25 cellular contexts compared by ENCODE assay signal in genomic region chr4:41579043-41579442, GRCh38. TPM values are rescaled to one million over a fixed set of nuclear protein-coding genes. Genes with fewer than 3 reads are reported as not detected.
"Had no signal": no experiment of that assay in that cellular context is flagged by ENCODE, and none has a peak within 500 bp of the region (broad histone marks: within the 10 kb centered on the region; RNA-seq: fewer than 3 reads in every experiment).

No MANE protein-coding gene starts in this region.

- H3K4me1 Mint-ChIP-seq: activated CD8-positive, alpha-beta memory T cell treated with anti-CD3 and anti-CD28 coated beads, Interleukin-2, amount 10 ng/mL, durations not matched to agents 7 days and 5 days; central memory CD8-positive, alpha-beta T cell; endodermal cell; natural killer cell; neural progenitor cell; T-helper 17 cell; WTC11 had no signal

- H3K4me1 ChIP-seq: breast epithelium, foreskin keratinocyte, neural progenitor cell, parathyroid adenoma had no signal

- DNase-seq: activated CD4-positive, alpha-beta T cell treated with anti-CD3 and anti-CD28 coated beads, Interleukin-2, amount 50 U/mL, for 1 hour; activated CD8-positive, alpha-beta memory T cell treated with anti-CD3 and anti-CD28 coated beads, Interleukin-2, amount 10 ng/mL, durations not matched to agents 7 days and 5 days; activated CD8-positive, alpha-beta T cell treated with anti-CD3 and anti-CD28 coated beads, Interleukin-2, amount 10 ng/mL, durations not matched to agents 7 days and 5 days; activated T-cell treated with anti-CD3 and anti-CD28 coated beads, Interleukin-2, amount 50 U/mL, for 48 hours; endodermal cell; foreskin keratinocyte; mesendoderm; natural killer cell; occipital lobe; right cardiac atrium; spleen; stimulated activated naive CD4-positive, alpha-beta T cell; SW 1271; T-helper 17 cell; tibial artery had no signal

- H3K4me3 ChIP-seq: breast epithelium, neural progenitor cell, spleen, suprapubic skin, tibial artery had no signal

- H3K36me3 Mint-ChIP-seq: activated CD8-positive, alpha-beta memory T cell treated with anti-CD3 and anti-CD28 coated beads, Interleukin-2, amount 10 ng/mL, durations not matched to agents 7 days and 5 days; activated naive CD4-positive, alpha-beta T cell treated with anti-CD3 and anti-CD28 coated beads, Interleukin-2, amount 50 U/mL, for 72 hours; natural killer cell; neural progenitor cell had no signal

- H3K27me3 ChIP-seq: breast epithelium, neural progenitor cell, spleen, suprapubic skin, tibial artery had no signal

- H3K9me3 Mint-ChIP-seq: activated naive CD4-positive, alpha-beta T cell treated with anti-CD3 and anti-CD28 coated beads, Interleukin-2, amount 50 U/mL, for 72 hours; activated T-helper 2 cell treated with anti-CD3 and anti-CD28 coated beads, Interferon-gamma antibody, Interleukin-2, Interleukin-4, amounts not matched to agents 10 μg/mL and 5 μg/mL and 100 μg/mL, durations not matched to agents 14 hours and 24 hours and 36 hours had no signal

- H3K27ac Mint-ChIP-seq: activated CD8-positive, alpha-beta memory T cell treated with anti-CD3 and anti-CD28 coated beads, Interleukin-2, amount 10 ng/mL, durations not matched to agents 7 days and 5 days; activated CD8-positive, alpha-beta T cell treated with anti-CD3 and anti-CD28 coated beads, Interleukin-2, amount 10 ng/mL, durations not matched to agents 7 days and 5 days; activated naive CD4-positive, alpha-beta T cell treated with anti-CD3 and anti-CD28 coated beads, Interleukin-2, amount 50 U/mL, for 72 hours; activated T-helper 2 cell treated with anti-CD3 and anti-CD28 coated beads, Interferon-gamma antibody, Interleukin-2, Interleukin-4, amounts not matched to agents 10 μg/mL and 5 μg/mL and 100 μg/mL, durations not matched to agents 14 hours and 24 hours and 36 hours; dendritic cell treated with granulocyte-macrophage colony-stimulating factor and Interleukin-4, amounts not matched to agents 40 ng/mL and 50 ng/mL, for 4 days; endodermal cell; natural killer cell; neural progenitor cell; T-helper 17 cell; WTC11 had no signal

- H3K9me3 ChIP-seq: breast epithelium, suprapubic skin, tibial artery had no signal

- H3K27ac ChIP-seq: breast epithelium, foreskin keratinocyte, neural progenitor cell, parathyroid adenoma, suprapubic skin, tibial artery had no signal

- H3K4me3 Mint-ChIP-seq: activated CD8-positive, alpha-beta memory T cell treated with anti-CD3 and anti-CD28 coated beads, Interleukin-2, amount 10 ng/mL, durations not matched to agents 7 days and 5 days; activated CD8-positive, alpha-beta T cell treated with anti-CD3 and anti-CD28 coated beads, Interleukin-2, amount 10 ng/mL, durations not matched to agents 7 days and 5 days; central memory CD8-positive, alpha-beta T cell; dendritic cell treated with granulocyte-macrophage colony-stimulating factor and Interleukin-4, amounts not matched to agents 40 ng/mL and 50 ng/mL, for 4 days; endodermal cell; natural killer cell; neural progenitor cell; T-helper 17 cell; WTC11 had no signal

- H3K36me3 ChIP-seq: breast epithelium, neural progenitor cell, spleen, suprapubic skin, tibial artery had no signal

- H3K27me3 Mint-ChIP-seq: activated CD8-positive, alpha-beta memory T cell treated with anti-CD3 and anti-CD28 coated beads, Interleukin-2, amount 10 ng/mL, durations not matched to agents 7 days and 5 days; central memory CD8-positive, alpha-beta T cell had no signal

- ATAC-seq: activated CD8-positive, alpha-beta memory T cell treated with anti-CD3 and anti-CD28 coated beads, Interleukin-2, amount 10 ng/mL, durations not matched to agents 7 days and 5 days; activated CD8-positive, alpha-beta T cell treated with anti-CD3 and anti-CD28 coated beads, Interleukin-2, amount 10 ng/mL, durations not matched to agents 7 days and 5 days; activated naive CD4-positive, alpha-beta T cell treated with anti-CD3 and anti-CD28 coated beads, Interleukin-2, amount 50 U/mL, for 72 hours; esophagus mucosa; foreskin keratinocyte; natural killer cell; right cardiac atrium; T-helper 17 cell; WTC11 had no signal

RNA-seq across cellular contexts. Expression of gene LIMCH1, which starts 41.1 kb away (rescaled TPM):
- total RNA-seq: activated CD8-positive, alpha-beta memory T cell treated with anti-CD3 and anti-CD28 coated beads, Interleukin-2, amount 10 ng/mL, durations not matched to agents 7 days and 5 days; activated CD8-positive, alpha-beta T cell treated with anti-CD3 and anti-CD28 coated beads, Interleukin-2, amount 10 ng/mL, durations not matched to agents 7 days and 5 days; activated naive CD4-positive, alpha-beta T cell treated with anti-CD3 and anti-CD28 coated beads, Interleukin-2, amount 50 U/mL, for 72 hours; activated T-helper 2 cell treated with anti-CD3 and anti-CD28 coated beads, Interferon-gamma antibody, Interleukin-2, Interleukin-4, amounts not matched to agents 10 μg/mL and 5 μg/mL and 100 μg/mL, durations not matched to agents 14 hours and 24 hours and 36 hours; T-helper 17 cell had no signal
